In genomic region chr6:154218787-154219186, GRCh38 we compare ENCODE assay signal across 18 cellular contexts.
DNase-seq lines count a peak whose midpoint lies in the region; ATAC-seq and TF ChIP-seq lines count a peak whose summit lies in the region.
"Had no signal": no experiment of that assay in that cellular context is flagged by ENCODE, and none has a peak within 500 bp of the region (broad histone marks: within the 10 kb centered on the region; RNA-seq: fewer than 3 reads in every experiment).

No MANE protein-coding gene starts in this region.

- peaks cover 67% of the 10 kb centered on the region for H3K4me1 Mint-ChIP-seq in activated T-cell treated with anti-CD3 and anti-CD28 coated beads, Interleukin-2, amount 50 U/mL, for 72 hours (ENCODE audit: low read depth)
- peaks cover 71% of the 10 kb centered on the region for H3K4me1 Mint-ChIP-seq in CD8-positive, alpha-beta T cell (ENCODE audit: low read depth)
- H3K4me1 Mint-ChIP-seq in activated naive CD8-positive, alpha-beta T cell treated with anti-CD3 and anti-CD28 coated beads for 36 hours: peaks cover 43% of the 10 kb centered on the region
- peaks cover 44% of the 10 kb centered on the region for H3K4me1 Mint-ChIP-seq in nephron progenitor cell

- H3K4me1 ChIP-seq in CD8-positive, alpha-beta T cell (ENCODE audit: insufficient read depth, low read length): peaks cover 49% of the 10 kb centered on the region
- H3K4me1 ChIP-seq in right atrium auricular region: no peaks in the 10 kb centered on the region

- DNase-seq in activated T-cell treated with anti-CD3 and anti-CD28 coated beads, Interleukin-2, amount 50 U/mL, for 72 hours: no peak
- no peak for DNase-seq in activated T-cell treated with anti-CD3 and anti-CD28 coated beads for 4 hours
- no peak for DNase-seq in CD8-positive, alpha-beta T cell
- no peak for DNase-seq in activated naive CD8-positive, alpha-beta T cell treated with anti-CD3 and anti-CD28 coated beads for 36 hours
- DNase-seq in nephron progenitor cell: no peak
- no peak for DNase-seq in activated CD8-positive, alpha-beta memory T cell treated with anti-CD3 and anti-CD28 coated beads, Interleukin-2, amount 50 U/mL, for 48 hours
- no peak for DNase-seq in right atrium auricular region (ENCODE audit: low spot score)
- DNase-seq: AML-193, DMS 273 treated with DMSO at 0.1 percent for 48 hours, Karpas-422, MM.1S, NCI-H1105 treated with DMSO at 0.1 percent for 48 hours, NCI-H187 treated with DMSO at 0.1 percent for 48 hours, NCI-H446 treated with DMSO at 0.1 percent for 48 hours, NCI-H82, Right ventricle myocardium superior had no signal

- no peaks in the 10 kb centered on the region for H3K9me3 Mint-ChIP-seq in activated T-cell treated with anti-CD3 and anti-CD28 coated beads, Interleukin-2, amount 50 U/mL, for 72 hours
- H3K9me3 Mint-ChIP-seq in CD8-positive, alpha-beta T cell: no peaks in the 10 kb centered on the region
- no peaks in the 10 kb centered on the region for H3K9me3 Mint-ChIP-seq in activated naive CD8-positive, alpha-beta T cell treated with anti-CD3 and anti-CD28 coated beads for 36 hours
- no peaks in the 10 kb centered on the region for H3K9me3 Mint-ChIP-seq in nephron progenitor cell

- peak overlapping the region; percentile 68 to 80 for H3K4me3 Mint-ChIP-seq in activated T-cell treated with anti-CD3 and anti-CD28 coated beads, Interleukin-2, amount 50 U/mL, for 72 hours
- peak overlapping the region; percentile 50 for H3K4me3 Mint-ChIP-seq in CD8-positive, alpha-beta T cell
- peak overlapping the region; percentile 57 for H3K4me3 Mint-ChIP-seq in activated naive CD8-positive, alpha-beta T cell treated with anti-CD3 and anti-CD28 coated beads for 36 hours
- peak overlapping the region; percentile 44 for H3K4me3 Mint-ChIP-seq in nephron progenitor cell

- H3K27me3 ChIP-seq in CD8-positive, alpha-beta T cell (ENCODE audit: insufficient read depth, low read length): no peaks in the 10 kb centered on the region
- peaks cover 0 to 3% of the 10 kb centered on the region in 2 donors for H3K27me3 ChIP-seq in right atrium auricular region

- intact Hi-C loops in CD8-positive, alpha-beta T cell (cut with DNase I, micrococcal nuclease): loop anchor here in 1 of 2 experiments (2.0 to 5.0 kb wide), 3 partner anchors 16 to 61 kb away; no protein-coding TSS in a partner anchor

- peaks cover 0 to 5% of the 10 kb centered on the region in 2 donors for H3K36me3 Mint-ChIP-seq in activated T-cell treated with anti-CD3 and anti-CD28 coated beads, Interleukin-2, amount 50 U/mL, for 72 hours (ENCODE audit: insufficient read depth in 2 of 2)
- H3K36me3 Mint-ChIP-seq in CD8-positive, alpha-beta T cell: peaks cover 80% of the 10 kb centered on the region
- H3K36me3 Mint-ChIP-seq in activated naive CD8-positive, alpha-beta T cell treated with anti-CD3 and anti-CD28 coated beads for 36 hours: peaks cover 37% of the 10 kb centered on the region
- H3K36me3 Mint-ChIP-seq in nephron progenitor cell (ENCODE audit: low read depth): no peaks in the 10 kb centered on the region

- peak overlapping the region; percentile 6 for H3K27ac ChIP-seq in CD8-positive, alpha-beta T cell (ENCODE audit: low read depth, low read length)
- H3K27ac ChIP-seq in right atrium auricular region: no peak overlapping the region

- no peaks in the 10 kb centered on the region for H3K9me3 ChIP-seq in CD8-positive, alpha-beta T cell (ENCODE audit: low read length)
- H3K9me3 ChIP-seq in right atrium auricular region: no peaks in the 10 kb centered on the region

- ATAC-seq in activated T-cell treated with anti-CD3 and anti-CD28 coated beads, Interleukin-2, amount 50 U/mL, for 72 hours (replicated peaks in 1 of 2): no peak
- peak; percentile 69 for ATAC-seq in CD8-positive, alpha-beta T cell
- ATAC-seq in HG03354 (IDR thresholded peaks at IDR 0.05; ENCODE audit: poor library complexity, severe bottlenecking, unreplicated experiment): no peak
- ATAC-seq: Panc1 had no signal

- no peak overlapping the region for H3K4me3 ChIP-seq in CD8-positive, alpha-beta T cell (ENCODE audit: low read depth, low read length)
- no peak overlapping the region for H3K4me3 ChIP-seq in right atrium auricular region

- POLR2A ChIA-PET in CD8-positive, alpha-beta T cell (lab: Charles Lee): interaction anchor here (2.6 kb wide), 1 partner anchor 14 kb away, joined by 9 read pairs; no protein-coding TSS in a partner anchor

- H3K27ac Mint-ChIP-seq in activated T-cell treated with anti-CD3 and anti-CD28 coated beads, Interleukin-2, amount 50 U/mL, for 72 hours: no peak overlapping the region
- peak overlapping the region; percentile 88 for H3K27ac Mint-ChIP-seq in CD8-positive, alpha-beta T cell
- H3K27ac Mint-ChIP-seq in activated naive CD8-positive, alpha-beta T cell treated with anti-CD3 and anti-CD28 coated beads for 36 hours: peak overlapping the region; percentile 55
- H3K27ac Mint-ChIP-seq in nephron progenitor cell: peak overlapping the region; percentile 95

- no peak for TF ChIP-seq CTCF in CD8-positive, alpha-beta T cell (IDR thresholded peaks at IDR 0.05)
- TF ChIP-seq CTCF in nephron progenitor cell (IDR thresholded peaks at IDR 0.05) (no peak), right atrium auricular region (IDR thresholded peaks at IDR 0.05) (no peak)

- H3K27me3 Mint-ChIP-seq in activated T-cell treated with anti-CD3 and anti-CD28 coated beads, Interleukin-2, amount 50 U/mL, for 72 hours (ENCODE audit: low read depth): no peaks in the 10 kb centered on the region
- no peaks in the 10 kb centered on the region for H3K27me3 Mint-ChIP-seq in CD8-positive, alpha-beta T cell (ENCODE audit: low read depth)
- H3K27me3 Mint-ChIP-seq in activated naive CD8-positive, alpha-beta T cell treated with anti-CD3 and anti-CD28 coated beads for 36 hours: no peaks in the 10 kb centered on the region
- peaks cover 2% of the 10 kb centered on the region for H3K27me3 Mint-ChIP-seq in nephron progenitor cell (ENCODE audit: low read depth, poor library complexity)

- CTCF ChIA-PET in CD8-positive, alpha-beta T cell (lab: Charles Lee): interaction anchor here (0.7 to 5.6 kb wide), 2 partner anchors 11 to 58 kb away, joined by 3 to 25 read pairs; no protein-coding TSS in a partner anchor

- peaks cover 20% of the 10 kb centered on the region for H3K36me3 ChIP-seq in CD8-positive, alpha-beta T cell (ENCODE audit: insufficient read depth, low read length)
- no peaks in the 10 kb centered on the region for H3K36me3 ChIP-seq in right atrium auricular region
